14 cellular contexts compared by ENCODE assay signal in the genomic region with DNA sequence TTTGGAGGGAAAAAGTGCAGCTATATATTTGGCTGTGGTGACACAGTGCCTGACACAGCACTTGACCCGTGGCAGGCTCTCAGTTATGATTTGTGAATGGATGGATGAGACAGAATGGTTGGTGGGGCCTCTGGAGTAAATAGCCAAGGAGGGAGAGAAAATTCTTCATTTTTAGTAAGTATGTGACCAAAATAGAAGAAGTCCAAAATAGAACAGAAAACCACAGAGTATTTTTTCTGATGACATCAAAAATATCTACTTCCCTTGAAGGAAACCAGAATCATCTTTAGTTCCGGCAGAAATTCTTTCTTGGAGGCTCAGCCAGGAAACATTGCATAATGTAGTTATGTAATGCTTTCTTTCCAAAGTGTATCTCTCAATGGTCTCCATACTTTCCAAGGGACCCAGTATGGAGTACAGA.
DNase-seq lines count a peak whose midpoint lies in the region; TF ChIP-seq lines count a peak whose summit lies in the region.
"Had no signal": no experiment of that assay in that cellular context is flagged by ENCODE, and none has a peak within 500 bp of the region (broad histone marks: within the 10 kb centered on the region; RNA-seq: fewer than 3 reads in every experiment).

No MANE protein-coding gene starts in this region.

- TF ChIP-seq CTCF in MM.1S (IDR thresholded peaks at IDR 0.05; ENCODE audit: low read length): no peak
- TF ChIP-seq CTCF in choroid plexus epithelial cell (conservative IDR thresholded peaks at IDR 0.05; ENCODE audit: low read depth, low read length): no peak
- no peak for TF ChIP-seq CTCF in nephron progenitor cell (IDR thresholded peaks at IDR 0.05)
- TF ChIP-seq CTCF in progenitor cell of endocrine pancreas (IDR thresholded peaks at IDR 0.05; ENCODE audit: unreplicated experiment): no peak

- H3K36me3 ChIP-seq in MM.1S (replicated peaks; ENCODE audit: insufficient read depth, low read length): no peaks in the 10 kb centered on the region
- H3K36me3 ChIP-seq: gastrocnemius medialis, prostate gland had no signal

- H3K4me2 ChIP-seq in MM.1S (ENCODE audit: low read depth, low read length): peak overlapping the region; percentile 68

- H4K20me1 ChIP-seq in MM.1S (ENCODE audit: insufficient read depth, low read length): no peaks in the 10 kb centered on the region

- peak overlapping the region; percentile 52; the same call in 1 of the 2 replicates for H3K27ac ChIP-seq in MM.1S (ENCODE audit: low read length)
- H3K27ac ChIP-seq: prostate gland had no signal

- H3K27me3 Mint-ChIP-seq in nephron progenitor cell (ENCODE audit: low read depth, poor library complexity) (peaks cover 12% of the 10 kb centered on the region), progenitor cell of endocrine pancreas (peaks cover 29% of the 10 kb centered on the region)

- H3K27me3 ChIP-seq in MM.1S (replicated peaks; ENCODE audit: insufficient read depth, low read length): no peaks in the 10 kb centered on the region
- H3K27me3 ChIP-seq: gastrocnemius medialis had no signal

- H3K4me1 Mint-ChIP-seq in nephron progenitor cell: peaks cover 21% of the 10 kb centered on the region
- no peaks in the 10 kb centered on the region for H3K4me1 Mint-ChIP-seq in progenitor cell of endocrine pancreas (ENCODE audit: low read depth)

- H2AFZ ChIP-seq in MM.1S (ENCODE audit: low read length): peak overlapping the region; percentile 29

- DNase-seq in AML-193 (lab: John Stamatoyannopoulos, UW) (peak; percentile 63 to 71), MM.1S (peak; percentile 50), choroid plexus epithelial cell (ENCODE audit: low read depth) (peak; percentile 6), nephron progenitor cell (no peak), progenitor cell of endocrine pancreas (ENCODE audit: low spot score, unreplicated experiment) (no peak), HuH-7 (ENCODE audit: low spot score) (no peak), dedifferentiated amniotic fluid mesenchymal stem cell (ENCODE audit: extremely low spot score) (no peak), NCI-H1436 (lab: John Stamatoyannopoulos, UW) (no peak)
- DNase-seq: activated CD4-positive, alpha-beta T cell treated with anti-CD3 and anti-CD28 coated beads for 48 hours; dermis blood vessel endothelial cell; gastrocnemius medialis; Karpas-422 had no signal

- H3K9me3 ChIP-seq in MM.1S (replicated peaks; ENCODE audit: insufficient read depth, low read length): no peaks in the 10 kb centered on the region
- H3K9me3 ChIP-seq: gastrocnemius medialis, prostate gland had no signal

- no peak overlapping the region for H3K4me3 Mint-ChIP-seq in nephron progenitor cell
- H3K4me3 Mint-ChIP-seq in progenitor cell of endocrine pancreas (ENCODE audit: low read depth): no peak overlapping the region

- H3K9ac ChIP-seq in MM.1S (ENCODE audit: low read length): peak overlapping the region; percentile 26; the same call in 1 of the 2 replicates

- H3K27ac Mint-ChIP-seq in nephron progenitor cell: peak overlapping the region; percentile 49
- H3K27ac Mint-ChIP-seq in progenitor cell of endocrine pancreas: no peak overlapping the region

- peaks cover 11% of the 10 kb centered on the region for H3F3A ChIP-seq in MM.1S (ENCODE audit: insufficient read depth, low read length)

- H3K9me3 Mint-ChIP-seq in nephron progenitor cell (no peaks in the 10 kb centered on the region), progenitor cell of endocrine pancreas (ENCODE audit: low read depth) (no peaks in the 10 kb centered on the region)

- peak overlapping the region; percentile 37 for H3K4me3 ChIP-seq in MM.1S (ENCODE audit: low read length)
- no peak overlapping the region for H3K4me3 ChIP-seq in choroid plexus epithelial cell (ENCODE audit: low read depth, low read length)
- H3K4me3 ChIP-seq: prostate gland had no signal

- no peaks in the 10 kb centered on the region for H3K79me2 ChIP-seq in MM.1S (ENCODE audit: low read length)

- H3K9me2 ChIP-seq in MM.1S (replicated peaks; ENCODE audit: insufficient read depth, low read length): no peaks in the 10 kb centered on the region

- H3K4me1 ChIP-seq in MM.1S (ENCODE audit: low read length): peaks cover 25% of the 10 kb centered on the region
- H3K4me1 ChIP-seq: gastrocnemius medialis, prostate gland had no signal

- H3K36me3 Mint-ChIP-seq in nephron progenitor cell (ENCODE audit: low read depth) (no peaks in the 10 kb centered on the region), progenitor cell of endocrine pancreas (ENCODE audit: insufficient read depth) (no peaks in the 10 kb centered on the region)
- H3K36me3 Mint-ChIP-seq: CD14-positive monocyte had no signal

Comparison
In these comparisons a context has a peak if more than half of its experiments do, and no peak if none do; other contexts are left out.
1. DNase-seq: peak in AML-193 (2 of 2), MM.1S (single experiment) and choroid plexus epithelial cell (single experiment); none in nephron progenitor cell (single experiment), progenitor cell of endocrine pancreas (single experiment), HuH-7 (single experiment), dedifferentiated amniotic fluid mesenchymal stem cell (single experiment) and NCI-H1436 (single experiment).